Comparison of ENCODE assay signal across 2 cellular contexts in the genomic region with DNA sequence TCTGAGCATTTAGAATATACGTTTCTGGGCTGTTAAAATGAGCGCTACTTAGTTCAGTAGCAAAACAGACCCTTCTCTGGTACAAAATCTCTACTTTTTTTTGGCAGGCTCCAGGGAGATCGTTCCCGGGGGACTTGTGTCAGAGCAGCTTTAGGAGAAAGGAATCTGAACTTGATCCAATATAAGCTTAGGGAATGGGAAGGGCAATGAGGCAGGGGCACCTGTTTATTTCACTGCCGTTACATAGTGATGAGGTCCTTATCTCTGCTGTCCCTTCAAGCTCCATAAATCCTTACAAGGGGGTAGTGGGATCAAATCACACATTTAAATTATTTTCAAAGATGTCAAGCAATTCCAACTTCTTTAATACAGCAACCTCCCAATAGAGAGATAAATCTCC.
A peak's percentile ranks its signal among the peaks of the same experiment; 100 is the strongest.
TF ChIP-seq lines count a peak whose summit lies in the region.

No MANE protein-coding gene starts in this region.

TF ChIP-seq in GM23338, 12 proteins besides CTCF, POLR2A, EP300 and RAD21 (continued from another document):
- TF ChIP-seq, protein P1, sequence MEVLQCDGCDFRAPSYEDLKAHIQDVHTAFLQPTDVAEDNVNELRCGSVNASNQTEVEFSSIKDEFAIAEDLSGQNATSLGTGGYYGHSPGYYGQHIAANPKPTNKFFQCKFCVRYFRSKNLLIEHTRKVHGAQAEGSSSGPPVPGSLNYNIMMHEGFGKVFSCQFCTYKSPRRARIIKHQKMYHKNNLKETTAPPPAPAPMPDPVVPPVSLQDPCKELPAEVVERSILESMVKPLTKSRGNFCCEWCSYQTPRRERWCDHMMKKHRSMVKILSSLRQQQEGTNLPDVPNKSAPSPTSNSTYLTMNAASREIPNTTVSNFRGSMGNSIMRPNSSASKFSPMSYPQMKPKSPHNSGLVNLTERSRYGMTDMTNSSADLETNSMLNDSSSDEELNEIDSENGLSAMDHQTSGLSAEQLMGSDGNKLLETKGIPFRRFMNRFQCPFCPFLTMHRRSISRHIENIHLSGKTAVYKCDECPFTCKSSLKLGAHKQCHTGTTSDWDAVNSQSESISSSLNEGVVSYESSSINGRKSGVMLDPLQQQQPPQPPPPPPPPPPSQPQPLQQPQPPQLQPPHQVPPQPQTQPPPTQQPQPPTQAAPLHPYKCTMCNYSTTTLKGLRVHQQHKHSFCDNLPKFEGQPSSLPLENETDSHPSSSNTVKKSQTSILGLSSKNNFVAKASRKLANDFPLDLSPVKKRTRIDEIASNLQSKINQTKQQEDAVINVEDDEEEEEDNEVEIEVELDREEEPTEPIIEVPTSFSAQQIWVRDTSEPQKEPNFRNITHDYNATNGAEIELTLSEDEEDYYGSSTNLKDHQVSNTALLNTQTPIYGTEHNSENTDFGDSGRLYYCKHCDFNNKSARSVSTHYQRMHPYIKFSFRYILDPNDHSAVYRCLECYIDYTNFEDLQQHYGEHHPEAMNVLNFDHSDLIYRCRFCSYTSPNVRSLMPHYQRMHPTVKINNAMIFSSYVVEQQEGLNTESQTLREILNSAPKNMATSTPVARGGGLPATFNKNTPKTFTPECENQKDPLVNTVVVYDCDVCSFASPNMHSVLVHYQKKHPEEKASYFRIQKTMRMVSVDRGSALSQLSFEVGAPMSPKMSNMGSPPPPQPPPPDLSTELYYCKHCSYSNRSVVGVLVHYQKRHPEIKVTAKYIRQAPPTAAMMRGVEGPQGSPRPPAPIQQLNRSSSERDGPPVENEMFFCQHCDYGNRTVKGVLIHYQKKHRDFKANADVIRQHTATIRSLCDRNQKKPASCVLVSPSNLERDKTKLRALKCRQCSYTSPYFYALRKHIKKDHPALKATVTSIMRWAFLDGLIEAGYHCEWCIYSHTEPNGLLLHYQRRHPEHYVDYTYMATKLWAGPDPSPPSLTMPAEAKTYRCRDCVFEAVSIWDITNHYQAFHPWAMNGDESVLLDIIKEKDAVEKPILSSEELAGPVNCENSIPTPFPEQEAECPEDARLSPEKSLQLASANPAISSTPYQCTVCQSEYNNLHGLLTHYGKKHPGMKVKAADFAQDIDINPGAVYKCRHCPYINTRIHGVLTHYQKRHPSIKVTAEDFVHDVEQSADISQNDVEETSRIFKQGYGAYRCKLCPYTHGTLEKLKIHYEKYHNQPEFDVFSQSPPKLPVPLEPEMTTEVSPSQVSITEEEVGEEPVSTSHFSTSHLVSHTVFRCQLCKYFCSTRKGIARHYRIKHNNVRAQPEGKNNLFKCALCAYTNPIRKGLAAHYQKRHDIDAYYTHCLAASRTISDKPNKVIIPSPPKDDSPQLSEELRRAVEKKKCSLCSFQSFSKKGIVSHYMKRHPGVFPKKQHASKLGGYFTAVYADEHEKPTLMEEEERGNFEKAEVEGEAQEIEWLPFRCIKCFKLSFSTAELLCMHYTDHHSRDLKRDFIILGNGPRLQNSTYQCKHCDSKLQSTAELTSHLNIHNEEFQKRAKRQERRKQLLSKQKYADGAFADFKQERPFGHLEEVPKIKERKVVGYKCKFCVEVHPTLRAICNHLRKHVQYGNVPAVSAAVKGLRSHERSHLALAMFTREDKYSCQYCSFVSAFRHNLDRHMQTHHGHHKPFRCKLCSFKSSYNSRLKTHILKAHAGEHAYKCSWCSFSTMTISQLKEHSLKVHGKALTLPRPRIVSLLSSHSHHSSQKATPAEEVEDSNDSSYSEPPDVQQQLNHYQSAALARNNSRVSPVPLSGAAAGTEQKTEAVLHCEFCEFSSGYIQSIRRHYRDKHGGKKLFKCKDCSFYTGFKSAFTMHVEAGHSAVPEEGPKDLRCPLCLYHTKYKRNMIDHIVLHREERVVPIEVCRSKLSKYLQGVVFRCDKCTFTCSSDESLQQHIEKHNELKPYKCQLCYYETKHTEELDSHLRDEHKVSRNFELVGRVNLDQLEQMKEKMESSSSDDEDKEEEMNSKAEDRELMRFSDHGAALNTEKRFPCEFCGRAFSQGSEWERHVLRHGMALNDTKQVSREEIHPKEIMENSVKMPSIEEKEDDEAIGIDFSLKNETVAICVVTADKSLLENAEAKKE (CRISPR knock-in tag; IDR thresholded peaks at IDR 0.05) = no peak
- TF ChIP-seq JUNB (IDR thresholded peaks at IDR 0.05; ENCODE audit: unreplicated experiment) (no peak), NANOG (IDR thresholded peaks at IDR 0.05; ENCODE audit: borderline replicate concordance) (no peak), ZNF331 (CRISPR knock-in tag; IDR thresholded peaks at IDR 0.05; ENCODE audit: low read depth) (no peak), ZNF114 (CRISPR knock-in tag; IDR thresholded peaks at IDR 0.05) (no peak)
- TF ChIP-seq, protein P2, sequence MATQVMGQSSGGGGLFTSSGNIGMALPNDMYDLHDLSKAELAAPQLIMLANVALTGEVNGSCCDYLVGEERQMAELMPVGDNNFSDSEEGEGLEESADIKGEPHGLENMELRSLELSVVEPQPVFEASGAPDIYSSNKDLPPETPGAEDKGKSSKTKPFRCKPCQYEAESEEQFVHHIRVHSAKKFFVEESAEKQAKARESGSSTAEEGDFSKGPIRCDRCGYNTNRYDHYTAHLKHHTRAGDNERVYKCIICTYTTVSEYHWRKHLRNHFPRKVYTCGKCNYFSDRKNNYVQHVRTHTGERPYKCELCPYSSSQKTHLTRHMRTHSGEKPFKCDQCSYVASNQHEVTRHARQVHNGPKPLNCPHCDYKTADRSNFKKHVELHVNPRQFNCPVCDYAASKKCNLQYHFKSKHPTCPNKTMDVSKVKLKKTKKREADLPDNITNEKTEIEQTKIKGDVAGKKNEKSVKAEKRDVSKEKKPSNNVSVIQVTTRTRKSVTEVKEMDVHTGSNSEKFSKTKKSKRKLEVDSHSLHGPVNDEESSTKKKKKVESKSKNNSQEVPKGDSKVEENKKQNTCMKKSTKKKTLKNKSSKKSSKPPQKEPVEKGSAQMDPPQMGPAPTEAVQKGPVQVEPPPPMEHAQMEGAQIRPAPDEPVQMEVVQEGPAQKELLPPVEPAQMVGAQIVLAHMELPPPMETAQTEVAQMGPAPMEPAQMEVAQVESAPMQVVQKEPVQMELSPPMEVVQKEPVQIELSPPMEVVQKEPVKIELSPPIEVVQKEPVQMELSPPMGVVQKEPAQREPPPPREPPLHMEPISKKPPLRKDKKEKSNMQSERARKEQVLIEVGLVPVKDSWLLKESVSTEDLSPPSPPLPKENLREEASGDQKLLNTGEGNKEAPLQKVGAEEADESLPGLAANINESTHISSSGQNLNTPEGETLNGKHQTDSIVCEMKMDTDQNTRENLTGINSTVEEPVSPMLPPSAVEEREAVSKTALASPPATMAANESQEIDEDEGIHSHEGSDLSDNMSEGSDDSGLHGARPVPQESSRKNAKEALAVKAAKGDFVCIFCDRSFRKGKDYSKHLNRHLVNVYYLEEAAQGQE (IDR thresholded peaks at IDR 0.05; ENCODE audit: unreplicated experiment) = no peak

TF ChIP-seq in HEK293, 187 proteins besides CTCF, POLR2A, EP300 and RAD21 (continued from another document and continues in another):
- TF ChIP-seq, protein P3, sequence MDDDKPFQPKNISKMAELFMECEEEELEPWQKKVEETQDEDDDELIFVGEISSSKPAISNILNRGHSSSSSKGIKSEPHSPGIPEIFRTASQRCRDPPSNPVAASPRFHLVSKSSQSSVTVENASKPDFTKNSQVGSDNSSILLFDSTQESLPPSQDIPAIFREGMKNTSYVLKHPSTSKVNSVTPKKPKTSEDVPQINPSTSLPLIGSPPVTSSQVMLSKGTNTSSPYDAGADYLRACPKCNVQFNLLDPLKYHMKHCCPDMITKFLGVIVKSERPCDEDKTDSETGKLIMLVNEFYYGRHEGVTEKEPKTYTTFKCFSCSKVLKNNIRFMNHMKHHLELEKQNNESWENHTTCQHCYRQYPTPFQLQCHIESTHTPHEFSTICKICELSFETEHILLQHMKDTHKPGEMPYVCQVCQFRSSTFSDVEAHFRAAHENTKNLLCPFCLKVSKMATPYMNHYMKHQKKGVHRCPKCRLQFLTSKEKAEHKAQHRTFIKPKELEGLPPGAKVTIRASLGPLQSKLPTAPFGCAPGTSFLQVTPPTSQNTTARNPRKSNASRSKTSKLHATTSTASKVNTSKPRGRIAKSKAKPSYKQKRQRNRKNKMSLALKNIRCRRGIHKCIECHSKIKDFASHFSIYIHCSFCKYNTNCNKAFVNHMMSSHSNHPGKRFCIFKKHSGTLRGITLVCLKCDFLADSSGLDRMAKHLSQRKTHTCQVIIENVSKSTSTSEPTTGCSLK (tag by site-specific recombination; IDR thresholded peaks at IDR 0.05) = no peak
- TF ChIP-seq GLIS1 (tag by site-specific recombination; IDR thresholded peaks at IDR 0.05) = peak; percentile 69
- TF ChIP-seq FEZF1 (tag by site-specific recombination; IDR thresholded peaks at IDR 0.05) = peak; percentile 36; the same call in 1 of the 2 replicates
- no peak for TF ChIP-seq ZNF521 (tag by site-specific recombination; IDR thresholded peaks at IDR 0.05)
- TF ChIP-seq ZNF157 (tag by site-specific recombination; IDR thresholded peaks at IDR 0.05) = no peak
- no peak for TF ChIP-seq ZNF121 (tag by site-specific recombination; IDR thresholded peaks at IDR 0.05)
- TF ChIP-seq ZFP69B (tag by site-specific recombination; IDR thresholded peaks at IDR 0.05) = no peak
- TF ChIP-seq ZSCAN23 (tag by site-specific recombination; IDR thresholded peaks at IDR 0.05) = no peak
- no peak for TF ChIP-seq ZNF266 (tag by site-specific recombination; IDR thresholded peaks at IDR 0.05; ENCODE audit: low read depth)
- TF ChIP-seq ZNF214 (tag by site-specific recombination; IDR thresholded peaks at IDR 0.05; ENCODE audit: borderline replicate concordance) = no peak
- no peak for TF ChIP-seq ZNF132 (tag by site-specific recombination; IDR thresholded peaks at IDR 0.05; ENCODE audit: borderline replicate concordance)
- TF ChIP-seq WT1 (tag by site-specific recombination; IDR thresholded peaks at IDR 0.05) = peak; percentile 47; the same call in 1 of the 2 replicates
- TF ChIP-seq ZNF623 (tag by site-specific recombination; IDR thresholded peaks at IDR 0.05) = no peak
- TF ChIP-seq, protein P4, sequence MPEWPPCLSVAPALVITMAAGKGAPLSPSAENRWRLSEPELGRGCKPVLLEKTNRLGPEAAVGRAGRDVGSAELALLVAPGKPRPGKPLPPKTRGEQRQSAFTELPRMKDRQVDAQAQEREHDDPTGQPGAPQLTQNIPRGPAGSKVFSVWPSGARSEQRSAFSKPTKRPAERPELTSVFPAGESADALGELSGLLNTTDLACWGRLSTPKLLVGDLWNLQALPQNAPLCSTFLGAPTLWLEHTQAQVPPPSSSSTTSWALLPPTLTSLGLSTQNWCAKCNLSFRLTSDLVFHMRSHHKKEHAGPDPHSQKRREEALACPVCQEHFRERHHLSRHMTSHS (tag by site-specific recombination; IDR thresholded peaks at IDR 0.05) = no peak
- no peak for TF ChIP-seq ZNF558 (tag by site-specific recombination; IDR thresholded peaks at IDR 0.05)
- TF ChIP-seq, protein P5, sequence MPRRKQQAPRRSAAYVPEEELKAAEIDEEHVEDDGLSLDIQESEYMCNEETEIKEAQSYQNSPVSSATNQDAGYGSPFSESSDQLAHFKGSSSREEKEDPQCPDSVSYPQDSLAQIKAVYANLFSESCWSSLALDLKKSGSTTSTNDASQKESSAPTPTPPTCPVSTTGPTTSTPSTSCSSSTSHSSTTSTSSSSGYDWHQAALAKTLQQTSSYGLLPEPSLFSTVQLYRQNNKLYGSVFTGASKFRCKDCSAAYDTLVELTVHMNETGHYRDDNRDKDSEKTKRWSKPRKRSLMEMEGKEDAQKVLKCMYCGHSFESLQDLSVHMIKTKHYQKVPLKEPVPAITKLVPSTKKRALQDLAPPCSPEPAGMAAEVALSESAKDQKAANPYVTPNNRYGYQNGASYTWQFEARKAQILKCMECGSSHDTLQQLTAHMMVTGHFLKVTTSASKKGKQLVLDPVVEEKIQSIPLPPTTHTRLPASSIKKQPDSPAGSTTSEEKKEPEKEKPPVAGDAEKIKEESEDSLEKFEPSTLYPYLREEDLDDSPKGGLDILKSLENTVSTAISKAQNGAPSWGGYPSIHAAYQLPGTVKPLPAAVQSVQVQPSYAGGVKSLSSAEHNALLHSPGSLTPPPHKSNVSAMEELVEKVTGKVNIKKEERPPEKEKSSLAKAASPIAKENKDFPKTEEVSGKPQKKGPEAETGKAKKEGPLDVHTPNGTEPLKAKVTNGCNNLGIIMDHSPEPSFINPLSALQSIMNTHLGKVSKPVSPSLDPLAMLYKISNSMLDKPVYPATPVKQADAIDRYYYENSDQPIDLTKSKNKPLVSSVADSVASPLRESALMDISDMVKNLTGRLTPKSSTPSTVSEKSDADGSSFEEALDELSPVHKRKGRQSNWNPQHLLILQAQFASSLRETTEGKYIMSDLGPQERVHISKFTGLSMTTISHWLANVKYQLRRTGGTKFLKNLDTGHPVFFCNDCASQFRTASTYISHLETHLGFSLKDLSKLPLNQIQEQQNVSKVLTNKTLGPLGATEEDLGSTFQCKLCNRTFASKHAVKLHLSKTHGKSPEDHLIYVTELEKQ (tag by site-specific recombination; IDR thresholded peaks at IDR 0.05; ENCODE audit: borderline replicate concordance) = no peak
- TF ChIP-seq EGR2 (tag by site-specific recombination; IDR thresholded peaks at IDR 0.05; ENCODE audit: low read depth) = no peak
- TF ChIP-seq SP3 (tag by site-specific recombination; IDR thresholded peaks at IDR 0.05) = no peak
- no peak for TF ChIP-seq REPIN1 (tag by site-specific recombination; IDR thresholded peaks at IDR 0.05; ENCODE audit: low read depth)
- TF ChIP-seq, protein P6, sequence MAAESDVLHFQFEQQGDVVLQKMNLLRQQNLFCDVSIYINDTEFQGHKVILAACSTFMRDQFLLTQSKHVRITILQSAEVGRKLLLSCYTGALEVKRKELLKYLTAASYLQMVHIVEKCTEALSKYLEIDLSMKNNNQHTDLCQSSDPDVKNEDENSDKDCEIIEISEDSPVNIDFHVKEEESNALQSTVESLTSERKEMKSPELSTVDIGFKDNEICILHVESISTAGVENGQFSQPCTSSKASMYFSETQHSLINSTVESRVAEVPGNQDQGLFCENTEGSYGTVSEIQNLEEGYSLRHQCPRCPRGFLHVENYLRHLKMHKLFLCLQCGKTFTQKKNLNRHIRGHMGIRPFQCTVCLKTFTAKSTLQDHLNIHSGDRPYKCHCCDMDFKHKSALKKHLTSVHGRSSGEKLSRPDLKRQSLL (tag by site-specific recombination; IDR thresholded peaks at IDR 0.05) = no peak
- peak; percentile 28; the same call in 1 of the 2 replicates for TF ChIP-seq IKZF3 (tag by site-specific recombination; IDR thresholded peaks at IDR 0.05)
- TF ChIP-seq ZSCAN30 (tag by site-specific recombination; IDR thresholded peaks at IDR 0.05) = peak; percentile 97
- TF ChIP-seq, protein P7, sequence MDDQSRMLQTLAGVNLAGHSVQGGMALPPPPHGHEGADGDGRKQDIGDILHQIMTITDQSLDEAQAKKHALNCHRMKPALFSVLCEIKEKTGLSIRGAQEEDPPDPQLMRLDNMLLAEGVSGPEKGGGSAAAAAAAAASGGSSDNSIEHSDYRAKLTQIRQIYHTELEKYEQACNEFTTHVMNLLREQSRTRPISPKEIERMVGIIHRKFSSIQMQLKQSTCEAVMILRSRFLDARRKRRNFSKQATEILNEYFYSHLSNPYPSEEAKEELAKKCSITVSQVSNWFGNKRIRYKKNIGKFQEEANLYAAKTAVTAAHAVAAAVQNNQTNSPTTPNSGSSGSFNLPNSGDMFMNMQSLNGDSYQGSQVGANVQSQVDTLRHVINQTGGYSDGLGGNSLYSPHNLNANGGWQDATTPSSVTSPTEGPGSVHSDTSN (CRISPR knock-in tag; IDR thresholded peaks at IDR 0.05) = no peak
- peak; percentile 74; the same call in 1 of the 2 replicates for TF ChIP-seq OVOL3 (tag by site-specific recombination; IDR thresholded peaks at IDR 0.05)
- TF ChIP-seq ZNF843 (tag by site-specific recombination; IDR thresholded peaks at IDR 0.05) = peak; percentile 59
- no peak; the same call in none of the 2 replicates for TF ChIP-seq ZNF335 (tag by site-specific recombination; conservative IDR thresholded peaks at IDR 0.05)
- no peak for TF ChIP-seq YY1 (tag by site-specific recombination; IDR thresholded peaks at IDR 0.05)
- no peak for TF ChIP-seq ZBTB17 (tag by site-specific recombination; IDR thresholded peaks at IDR 0.05)
- no peak for TF ChIP-seq SCRT2 (tag by site-specific recombination; IDR thresholded peaks at IDR 0.05)
